Comparison of ENCODE assay signal across 9 cellular contexts in genomic region chr6:33840064-33840926, GRCh38.
DNase-seq lines count a peak whose midpoint lies in the region; ATAC-seq and TF ChIP-seq lines count a peak whose summit lies in the region.
"Had no signal": no experiment of that assay in that cellular context is flagged by ENCODE, and none has a peak within 500 bp of the region (broad histone marks: within the 10 kb centered on the region; RNA-seq: fewer than 3 reads in every experiment).

No MANE protein-coding gene starts in this region.

- no peak for TF ChIP-seq CTCF in AG10803 (conservative IDR thresholded peaks at IDR 0.05; ENCODE audit: low read length)
- TF ChIP-seq CTCF in VCaP (conservative IDR thresholded peaks at IDR 0.05): no peak
- TF ChIP-seq CTCF in neutrophil (IDR thresholded peaks at IDR 0.05): no peak

- peaks cover 3% of the 10 kb centered on the region for H3K27me3 ChIP-seq in neutrophil

- H3K4me3 ChIP-seq in AG10803 (ENCODE audit: low read length): no peak overlapping the region
- no peak overlapping the region for H3K4me3 ChIP-seq in neutrophil (ENCODE audit: low read depth in 1 of 2, low read length in 1 of 2)

- H3K9me3 ChIP-seq in neutrophil: no peaks in the 10 kb centered on the region

- ATAC-seq in GM18511 (IDR thresholded peaks at IDR 0.05; ENCODE audit: unreplicated experiment) (peak; percentile 68), HG02588 (IDR thresholded peaks at IDR 0.05; ENCODE audit: unreplicated experiment) (no peak)

- DNase-seq in AG10803 (ENCODE audit: low read depth) (peak; percentile 96), Kasumi-1 (lab: John Stamatoyannopoulos, UW) (peak; percentile 97), epidermal melanocyte (ENCODE audit: insufficient read length, low spot score) (peak; percentile 95), NCI-H774 (lab: John Stamatoyannopoulos, UW) (no peak)
- DNase-seq: naive thymus-derived CD8-positive, alpha-beta T cell had no signal

- H3K36me3 ChIP-seq in neutrophil: no peaks in the 10 kb centered on the region

- H3K27ac ChIP-seq in VCaP (peak overlapping the region; percentile 8; the same call in 1 of the 2 replicates), neutrophil (peak overlapping the region; percentile 19)

- peaks cover 10% of the 10 kb centered on the region in 2 experiments for H3K4me1 ChIP-seq in neutrophil (ENCODE audit: control insufficient read depth in 1 of 2, insufficient read depth in 1 of 2, low read depth in 1 of 2, low read length in 1 of 2)
